ENCODE assay signal across 17 cellular contexts in genomic region chr6:157711060-157711459, GRCh38.
A peak's percentile ranks its signal among the peaks of the same experiment; 100 is the strongest.
DNase-seq lines count a peak whose midpoint lies in the region; ATAC-seq and TF ChIP-seq lines count a peak whose summit lies in the region.
"Had no signal": no experiment of that assay in that cellular context is flagged by ENCODE, and none has a peak within 500 bp of the region (broad histone marks: within the 10 kb centered on the region; RNA-seq: fewer than 3 reads in every experiment).

No MANE protein-coding gene starts in this region.

- no peaks in the 10 kb centered on the region for H3K4me1 ChIP-seq in testis
- H3K4me1 ChIP-seq: BE2C, Caco-2 had no signal

- no peak overlapping the region for H3K4me3 Mint-ChIP-seq in activated CD4-positive, alpha-beta memory T cell treated with anti-CD3 and anti-CD28 coated beads for 36 hours
- no peak overlapping the region for H3K4me3 Mint-ChIP-seq in activated CD4-positive, alpha-beta memory T cell treated with anti-CD3 and anti-CD28 coated beads, Interleukin-2, amount 10 ng/mL, durations not matched to agents 7 days and 5 days
- no peak overlapping the region for H3K4me3 Mint-ChIP-seq in stimulated activated naive CD8-positive, alpha-beta T cell treated with anti-CD3 and anti-CD28 coated beads, Interleukin-15, amount 100 ng/mL, for 72 hours
- H3K4me3 Mint-ChIP-seq: CD4-positive, CD25-positive, alpha-beta regulatory T cell had no signal

- peak; percentile 28 for DNase-seq in activated CD4-positive, alpha-beta memory T cell treated with anti-CD3 and anti-CD28 coated beads for 36 hours
- no peak for DNase-seq in activated CD4-positive, alpha-beta memory T cell treated with anti-CD3 and anti-CD28 coated beads, Interleukin-2, amount 10 ng/mL, durations not matched to agents 7 days and 5 days
- no peak for DNase-seq in stimulated activated naive CD8-positive, alpha-beta T cell treated with anti-CD3 and anti-CD28 coated beads, Interleukin-15, Interleukin-2, amounts not matched to agents 100 U/mL and 50 U/mL, for 24 hours
- DNase-seq in stimulated activated naive CD8-positive, alpha-beta T cell treated with anti-CD3 and anti-CD28 coated beads, Interleukin-15, amount 100 ng/mL, for 72 hours: no peak
- DNase-seq in amniotic epithelial cell (ENCODE audit: low read depth) (peak; percentile 26), testis (peak; percentile 58)
- DNase-seq: BE2C; Caco-2; CD4-positive, CD25-positive, alpha-beta regulatory T cell; DMS153; MV-4-11; NCI-H1694 treated with DMSO at 0.1 percent for 48 hours; NCI-H510A; NCI-H774; Right ventricle myocardium superior had no signal

- WGBS in testis, 2 donors: 67 to 87% methylated on average over 8 of the region's 8 CpGs

- POLR2A ChIA-PET in activated CD4-positive, alpha-beta memory T cell treated with anti-CD3 and anti-CD28 coated beads for 36 hours (lab: Charles Lee): interaction anchor here (1.5 kb wide), 1 partner anchor 15 kb away, joined by 6 read pairs; no protein-coding TSS in a partner anchor
- POLR2A ChIA-PET in activated CD4-positive, alpha-beta memory T cell treated with anti-CD3 and anti-CD28 coated beads, Interleukin-2, amount 10 ng/mL, durations not matched to agents 7 days and 5 days (lab: Charles Lee): no interaction called here

- ATAC-seq in stimulated activated naive CD8-positive, alpha-beta T cell treated with anti-CD3 and anti-CD28 coated beads, Interleukin-15, Interleukin-2, amounts not matched to agents 100 U/mL and 50 U/mL, for 24 hours: peak; percentile 70
- no peak for ATAC-seq in stimulated activated naive CD8-positive, alpha-beta T cell treated with anti-CD3 and anti-CD28 coated beads, Interleukin-15, amount 100 ng/mL, for 72 hours
- no peak for ATAC-seq in GM21528 (IDR thresholded peaks at IDR 0.05; ENCODE audit: low FRiP score, unreplicated experiment)
- ATAC-seq in GM21367 (IDR thresholded peaks at IDR 0.05; ENCODE audit: unreplicated experiment): no peak

- intact Hi-C loops in activated CD4-positive, alpha-beta memory T cell treated with anti-CD3 and anti-CD28 coated beads for 36 hours (cut with micrococcal nuclease): no loop called here
- intact Hi-C loops in testis (cut with DNase I; ENCODE audit: low total_unique reads): no loop called here

- no peaks in the 10 kb centered on the region for H3K36me3 Mint-ChIP-seq in activated CD4-positive, alpha-beta memory T cell treated with anti-CD3 and anti-CD28 coated beads for 36 hours
- no peaks in the 10 kb centered on the region for H3K36me3 Mint-ChIP-seq in activated CD4-positive, alpha-beta memory T cell treated with anti-CD3 and anti-CD28 coated beads, Interleukin-2, amount 10 ng/mL, durations not matched to agents 7 days and 5 days (ENCODE audit: low read depth)
- H3K36me3 Mint-ChIP-seq: CD4-positive, CD25-positive, alpha-beta regulatory T cell had no signal

- no peaks in the 10 kb centered on the region for H3K4me1 Mint-ChIP-seq in activated CD4-positive, alpha-beta memory T cell treated with anti-CD3 and anti-CD28 coated beads for 36 hours (ENCODE audit: low read depth)
- no peaks in the 10 kb centered on the region for H3K4me1 Mint-ChIP-seq in activated CD4-positive, alpha-beta memory T cell treated with anti-CD3 and anti-CD28 coated beads, Interleukin-2, amount 10 ng/mL, durations not matched to agents 7 days and 5 days
- H3K4me1 Mint-ChIP-seq in stimulated activated naive CD8-positive, alpha-beta T cell treated with anti-CD3 and anti-CD28 coated beads, Interleukin-15, amount 100 ng/mL, for 72 hours: peaks cover 6% of the 10 kb centered on the region
- H3K4me1 Mint-ChIP-seq: CD4-positive, CD25-positive, alpha-beta regulatory T cell had no signal

- TF ChIP-seq POLR2A in testis (IDR thresholded peaks at IDR 0.05): no peak

- no peaks in the 10 kb centered on the region for H3K9me3 ChIP-seq in testis
- H3K9me3 ChIP-seq: BE2C, Caco-2 had no signal

- H3K36me3 ChIP-seq in testis (ENCODE audit: low read depth, missing control alignments): no peaks in the 10 kb centered on the region
- H3K36me3 ChIP-seq: BE2C had no signal

- H3K27me3 Mint-ChIP-seq in activated CD4-positive, alpha-beta memory T cell treated with anti-CD3 and anti-CD28 coated beads for 36 hours: no peaks in the 10 kb centered on the region
- peaks cover 3% of the 10 kb centered on the region for H3K27me3 Mint-ChIP-seq in activated CD4-positive, alpha-beta memory T cell treated with anti-CD3 and anti-CD28 coated beads, Interleukin-2, amount 10 ng/mL, durations not matched to agents 7 days and 5 days
- no peaks in the 10 kb centered on the region for H3K27me3 Mint-ChIP-seq in stimulated activated naive CD8-positive, alpha-beta T cell treated with anti-CD3 and anti-CD28 coated beads, Interleukin-15, amount 100 ng/mL, for 72 hours

- H3K27ac Mint-ChIP-seq in activated CD4-positive, alpha-beta memory T cell treated with anti-CD3 and anti-CD28 coated beads for 36 hours: no peak overlapping the region
- no peak overlapping the region for H3K27ac Mint-ChIP-seq in activated CD4-positive, alpha-beta memory T cell treated with anti-CD3 and anti-CD28 coated beads, Interleukin-2, amount 10 ng/mL, durations not matched to agents 7 days and 5 days
- H3K27ac Mint-ChIP-seq in stimulated activated naive CD8-positive, alpha-beta T cell treated with anti-CD3 and anti-CD28 coated beads, Interleukin-15, amount 100 ng/mL, for 72 hours: no peak overlapping the region
- H3K27ac Mint-ChIP-seq: CD4-positive, CD25-positive, alpha-beta regulatory T cell had no signal

- H3K9me3 Mint-ChIP-seq in activated CD4-positive, alpha-beta memory T cell treated with anti-CD3 and anti-CD28 coated beads for 36 hours: no peaks in the 10 kb centered on the region
- H3K9me3 Mint-ChIP-seq in activated CD4-positive, alpha-beta memory T cell treated with anti-CD3 and anti-CD28 coated beads, Interleukin-2, amount 10 ng/mL, durations not matched to agents 7 days and 5 days: no peaks in the 10 kb centered on the region
- H3K9me3 Mint-ChIP-seq in stimulated activated naive CD8-positive, alpha-beta T cell treated with anti-CD3 and anti-CD28 coated beads, Interleukin-15, amount 100 ng/mL, for 72 hours: no peaks in the 10 kb centered on the region
- H3K9me3 Mint-ChIP-seq: CD4-positive, CD25-positive, alpha-beta regulatory T cell had no signal

- H3K27me3 ChIP-seq in testis: no peaks in the 10 kb centered on the region
- H3K27me3 ChIP-seq: BE2C had no signal

- H3K27ac ChIP-seq in testis: no peak overlapping the region

- TF ChIP-seq CTCF in testis (IDR thresholded peaks at IDR 0.05): no peak

- H3K4me3 ChIP-seq in testis: no peak overlapping the region

- CTCF ChIA-PET in activated CD4-positive, alpha-beta memory T cell treated with anti-CD3 and anti-CD28 coated beads for 36 hours (lab: Charles Lee): no interaction called here
- CTCF ChIA-PET in activated CD4-positive, alpha-beta memory T cell treated with anti-CD3 and anti-CD28 coated beads, Interleukin-2, amount 10 ng/mL, durations not matched to agents 7 days and 5 days (lab: Charles Lee): no interaction called here

Comparison
In these comparisons a context has a peak if more than half of its experiments do, and no peak if none do; other contexts are left out.
1. DNase-seq: peak in activated CD4-positive, alpha-beta memory T cell treated with anti-CD3 and anti-CD28 coated beads for 36 hours (single experiment), amniotic epithelial cell (single experiment) and testis (single experiment); none in activated CD4-positive, alpha-beta memory T cell treated with anti-CD3 and anti-CD28 coated beads, Interleukin-2, amount 10 ng/mL, durations not matched to agents 7 days and 5 days (single experiment), stimulated activated naive CD8-positive, alpha-beta T cell treated with anti-CD3 and anti-CD28 coated beads, Interleukin-15, Interleukin-2, amounts not matched to agents 100 U/mL and 50 U/mL, for 24 hours (single experiment) and stimulated activated naive CD8-positive, alpha-beta T cell treated with anti-CD3 and anti-CD28 coated beads, Interleukin-15, amount 100 ng/mL, for 72 hours (0 of 2).